Comparison of ENCODE assay signal across 18 cellular contexts in genomic region chr10:102723989-102724388, GRCh38. TPM values are rescaled to one million over a fixed set of nuclear protein-coding genes. Genes with fewer than 3 reads are reported as not detected.
DNase-seq lines count a peak whose midpoint lies in the region; ATAC-seq, FAIRE-seq and TF ChIP-seq lines count a peak whose summit lies in the region.
"Had no signal": no experiment of that assay in that cellular context is flagged by ENCODE, and none has a peak within 500 bp of the region (broad histone marks: within the 10 kb centered on the region; RNA-seq: fewer than 3 reads in every experiment).

No MANE protein-coding gene starts in this region.

- TF ChIP-seq RAD21 in K562 (CRISPR knock-in tag; conservative IDR thresholded peaks at IDR 0.05 in 1 of 2, IDR thresholded peaks at IDR 0.05 in 1 of 2) (no peak), SK-N-SH (IDR thresholded peaks at IDR 0.05; ENCODE audit: low read length) (no peak)

- H3F3A ChIP-seq in neural progenitor cell (ENCODE audit: low read depth) (peaks cover 18% of the 10 kb centered on the region), SK-N-SH (replicated peaks; ENCODE audit: insufficient read depth) (peaks cover 3% of the 10 kb centered on the region)

- no peaks in the 10 kb centered on the region for H3K9me1 ChIP-seq in K562 (ENCODE audit: control insufficient read depth, insufficient read depth, low read length)

- H3K4me3 ChIP-seq in K562 = no peak overlapping the region
- no peak overlapping the region for H3K4me3 ChIP-seq in neural progenitor cell
- H3K4me3 ChIP-seq in SK-N-SH (ENCODE audit: low read depth in 2 of 2, low read length in 1 of 2) = no peak overlapping the region
- H3K4me3 ChIP-seq in transverse colon = no peak overlapping the region
- H3K4me3 ChIP-seq: GM23248 had no signal

- H3K9me3 ChIP-seq in K562 (replicated peaks; ENCODE audit: control insufficient read depth, insufficient read depth, low read depth, low read length) (no peaks in the 10 kb centered on the region), neural progenitor cell (ENCODE audit: low read depth) (no peaks in the 10 kb centered on the region), SK-N-SH (no peaks in the 10 kb centered on the region), transverse colon (no peaks in the 10 kb centered on the region)
- H3K9me3 ChIP-seq: Caco-2 had no signal

- H3K4me2 ChIP-seq in K562 (ENCODE audit: insufficient read depth, low read length) = no peak overlapping the region
- H3K4me2 ChIP-seq in neural progenitor cell = no peak overlapping the region
- no peak overlapping the region for H3K4me2 ChIP-seq in SK-N-SH

- H3K36me3 Mint-ChIP-seq in neural progenitor cell = peaks cover 20% of the 10 kb centered on the region

- H3K27me3 ChIP-seq in K562 (ENCODE audit: control insufficient read depth in 2 of 2, insufficient read depth in 2 of 2, low read length in 2 of 2) = no peaks in the 10 kb centered on the region
- no peaks in the 10 kb centered on the region for H3K27me3 ChIP-seq in neural progenitor cell
- no peaks in the 10 kb centered on the region for H3K27me3 ChIP-seq in SK-N-SH (ENCODE audit: insufficient read depth)
- H3K27me3 ChIP-seq in transverse colon = no peaks in the 10 kb centered on the region

- H2AFZ ChIP-seq in K562 (ENCODE audit: low read depth, low read length) (no peak overlapping the region), neural progenitor cell (replicated peaks) (no peak overlapping the region), SK-N-SH (ENCODE audit: low read depth) (no peak overlapping the region)
- H2AFZ ChIP-seq: GM23248 had no signal

- ATAC-seq in K562 (no peak), left cardiac atrium (no peak)
- ATAC-seq: CD8-positive, alpha-beta T cell; HCT116 had no signal

- H3K36me3 ChIP-seq in K562 (ENCODE audit: control insufficient read depth, insufficient read depth, low read length) = peaks cover 41% of the 10 kb centered on the region
- peaks cover 8% of the 10 kb centered on the region for H3K36me3 ChIP-seq in neural progenitor cell
- peaks cover 0 to 3% of the 10 kb centered on the region in 2 experiments for H3K36me3 ChIP-seq in SK-N-SH (replicated peaks in 1 of 2; ENCODE audit: control insufficient read depth in 1 of 2, insufficient read depth in 2 of 2, low read length in 1 of 2)
- H3K36me3 ChIP-seq in transverse colon = no peaks in the 10 kb centered on the region

- peak overlapping the region; percentile 21 for H3K27ac Mint-ChIP-seq in neural progenitor cell
- H3K27ac Mint-ChIP-seq: CD4-positive, CD25-positive, alpha-beta regulatory T cell; CD8-positive, alpha-beta T cell; HFFc6 had no signal

- peaks cover 24% of the 10 kb centered on the region for H3K79me2 ChIP-seq in K562 (ENCODE audit: control insufficient read depth, insufficient read depth, low read length)
- H3K79me2 ChIP-seq in neural progenitor cell (ENCODE audit: low read depth) = peaks cover 62% of the 10 kb centered on the region
- H3K79me2 ChIP-seq in SK-N-SH (ENCODE audit: insufficient read depth) = peaks cover 16% of the 10 kb centered on the region

- H3K27ac ChIP-seq in C4-2B (peak overlapping the region; percentile 41; the same call in 1 of the 2 replicates), K562 (ENCODE audit: extremely low read depth, low read depth, low read length) (no peak overlapping the region), neural progenitor cell (no peak overlapping the region), SK-N-SH (ENCODE audit: low read depth in 2 of 2, low read length in 1 of 2) (no peak overlapping the region), transverse colon (no peak overlapping the region)
- H3K27ac ChIP-seq: GM23248 had no signal

- TF ChIP-seq EP300 in K562 (IDR thresholded peaks at IDR 0.05; ENCODE audit: low read length) (no peak), SK-N-SH (IDR thresholded peaks at IDR 0.05; ENCODE audit: borderline replicate concordance in 1 of 2, low read depth in 1 of 2, low read length in 1 of 2) (no peak), transverse colon (IDR thresholded peaks at IDR 0.05; ENCODE audit: low read depth) (no peak)

- H3K4me1 Mint-ChIP-seq in neural progenitor cell = peaks cover 13% of the 10 kb centered on the region

- CTCF ChIA-PET in K562 (lab: Yijun Ruan, JAX; ENCODE audit: low intra/inter-chr PET ratio) = no interaction called here
- CTCF ChIA-PET in SK-N-SH (lab: Yijun Ruan, JAX) = no interaction called here

- no peak for FAIRE-seq in K562 (lab: Jason Lieb, UNC)
- FAIRE-seq: GM19239 had no signal

- H3K9me3 Mint-ChIP-seq in neural progenitor cell = no peaks in the 10 kb centered on the region
- H3K9me3 Mint-ChIP-seq: CD8-positive, alpha-beta T cell; HFFc6 had no signal

- in situ Hi-C loops in K562 (cut with MboI) (loop anchor here (5.0 kb wide), 1 partner anchor 178 kb away; no protein-coding TSS in a partner anchor), transverse colon (cut with MboI; ENCODE audit: low pct_ligation_motif_present in 1 of 4, low pct_unique_long_range_greater_than_20kb in 1 of 4, low sequenced_read_pairs in 3 of 4) (loop anchor here in 3 of 4 donors (10.0 kb wide), 2 partner anchors 171 to 181 kb away; no protein-coding TSS in a partner anchor)

- H3K9me2 ChIP-seq in SK-N-SH = no peaks in the 10 kb centered on the region

- TF ChIP-seq CTCF in C4-2B (conservative IDR thresholded peaks at IDR 0.05) = no peak
- no peak for TF ChIP-seq CTCF in K562 (IDR thresholded peaks at IDR 0.05 in 2 of 3, conservative IDR thresholded peaks at IDR 0.05 in 1 of 3; ENCODE audit: insufficient read depth in 2 of 3, low read depth in 1 of 3, low read length in 3 of 3)
- TF ChIP-seq CTCF in neural progenitor cell (IDR thresholded peaks at IDR 0.05) = no peak
- no peak for TF ChIP-seq CTCF in SK-N-SH (IDR thresholded peaks at IDR 0.05)
- TF ChIP-seq CTCF in transverse colon (IDR thresholded peaks at IDR 0.05) = no peak

- H3K4me1 ChIP-seq in K562 (replicated peaks in 1 of 2; ENCODE audit: control insufficient read depth in 2 of 2, insufficient read depth in 2 of 2, low read length in 2 of 2) (peaks cover 0 to 2% of the 10 kb centered on the region in 2 experiments; a peak in 2 of 5 replicates), neural progenitor cell (peaks cover 4% of the 10 kb centered on the region), SK-N-SH (ENCODE audit: control insufficient read depth in 1 of 2, insufficient read depth in 2 of 2, low read depth in 1 of 2, low read length in 1 of 2) (no peaks in the 10 kb centered on the region), transverse colon (no peaks in the 10 kb centered on the region)
- H3K4me1 ChIP-seq: Caco-2 had no signal

- peak overlapping the region; percentile 12 for H3K4me3 Mint-ChIP-seq in neural progenitor cell
- H3K4me3 Mint-ChIP-seq: CD4-positive, CD25-positive, alpha-beta regulatory T cell; CD8-positive, alpha-beta T cell; H9; HFFc6 had no signal

- H3K9ac ChIP-seq in K562 (ENCODE audit: insufficient read depth in 1 of 2, low read depth in 2 of 2, low read length in 2 of 2) (no peak overlapping the region), neural progenitor cell (no peak overlapping the region), SK-N-SH (no peak overlapping the region)
- H3K9ac ChIP-seq: GM23248 had no signal

- DNase-seq in K562 (ENCODE audit: extremely low read depth in 1 of 4, low spot score in 3 of 4) = no peak
- no peak for DNase-seq in neural progenitor cell (ENCODE audit: low spot score)
- DNase-seq in left cardiac atrium = no peak
- DNase-seq in SK-N-SH = no peak
- DNase-seq in transverse colon = no peak
- DNase-seq: 8988T; C1 segment of cervical spinal cord; Caco-2; CD4-positive, CD25-positive, alpha-beta regulatory T cell; CD8-positive, alpha-beta T cell; DMS153; DND-41; GM23248; H9; HFFc6 had no signal

- POLR2A ChIA-PET in K562 (lab: Yijun Ruan, JAX) = no interaction called here
- POLR2A ChIA-PET in SK-N-SH (lab: Yijun Ruan, JAX) = no interaction called here

- no TSS peak for BruUV-seq in K562 (replicated peaks; lab: Mats Ljungman, UMichigan)

- no peaks in the 10 kb centered on the region for H3K27me3 Mint-ChIP-seq in neural progenitor cell (ENCODE audit: insufficient read depth, low read depth)
- H3K27me3 Mint-ChIP-seq: CD4-positive, CD25-positive, alpha-beta regulatory T cell had no signal

- WGBS in K562 (ENCODE audit: insufficient coverage, low coverage, missing lambda C conversion rate) = 98% methylated on average over 4 of the region's 4 CpGs
- 96% methylated on average over 4 of the region's 4 CpGs for WGBS in SK-N-SH (ENCODE audit: low lambda C conversion rate)
- 94 to 100% methylated on average over 4 of the region's 4 CpGs for WGBS in transverse colon (ENCODE audit: low coverage in 1 of 2), 2 donors

- H4K20me1 ChIP-seq in K562 (replicated peaks; ENCODE audit: control insufficient read depth, insufficient read depth, low read length) (no peaks in the 10 kb centered on the region), neural progenitor cell (ENCODE audit: low read depth) (peaks cover 5% of the 10 kb centered on the region), SK-N-SH (ENCODE audit: insufficient read depth) (no peaks in the 10 kb centered on the region)

- intact Hi-C loops in K562 (cut with micrococcal nuclease) (no loop called here), left cardiac atrium (cut with DNase I) (no loop called here), transverse colon (cut with DNase I; ENCODE audit: low total_unique reads) (loop anchor here (2.0 to 10.0 kb wide), 2 partner anchors 111 to 221 kb away; partner anchors contain the start of genes ACTR1A, CYP17A1 and SUFU)

- TF ChIP-seq POLR2A in K562 (conservative IDR thresholded peaks at IDR 0.05) = no peak
- no peak for TF ChIP-seq POLR2A in transverse colon (IDR thresholded peaks at IDR 0.05)

RNA-seq across cellular contexts. Expression of gene SFXN2, which starts 9.6 kb away (rescaled TPM):
- total RNA-seq in K562 (2011; cell fraction: chromatin; rRNA removed; ENCODE audit: low replicate concordance) = 14.9 and 58.6 TPM in 2 replicates
- total RNA-seq in K562 (2011; cell fraction: nucleolus; rRNA removed) = 43.2 and 44.1 TPM in 2 replicates
- total RNA-seq in K562 (2011; cell fraction: nucleoplasm; rRNA removed) = 24.3 and 31.1 TPM in 2 replicates
- 7.3 and 11.4 TPM in 2 replicates for total RNA-seq in K562 (2014; rRNA removed)
- 17.1 and 22.5 TPM in 2 replicates for total RNA-seq in K562 (2014; rRNA removed; fragmentation: Illumina TruSeq; extraction: Trizol)
- 14.6 and 15.7 TPM in 2 replicates for total RNA-seq in K562 (2015; rRNA removed; fragmentation: Illumina TruSeq; extraction: Trizol)
- 20.6 and 23.8 TPM in 2 replicates for total RNA-seq in K562 (2021)
- 10.7 and 14.5 TPM in 2 replicates for polyA plus RNA-seq in K562 (2011; rRNA removed)
- polyA plus RNA-seq in K562 (2011; cell fraction: cytosol; rRNA removed) = 14.2 and 18.2 TPM in 2 replicates
- polyA plus RNA-seq in K562 (2011; cell fraction: nucleus; rRNA removed) = 15.5 and 26.3 TPM in 2 replicates
- 8.3 and 15.5 TPM in 2 replicates for polyA plus RNA-seq in K562 (2012)
- 23.7 and 24.1 TPM in 2 replicates for polyA plus RNA-seq in K562 (2014; fragmentation: Illumina TruSeq; extraction: Trizol)
- 10 to 100 TPM; 12.0 to 20.4 TPM for polyA plus RNA-seq in K562 (2014; fragmentation: Nextera tagmentation; extraction: Ambion mirVana)
- polyA plus RNA-seq in K562 (2014; rRNA removed) = 13.9 and 23.3 TPM in 2 replicates
- polyA minus RNA-seq in K562 (2011; rRNA and poly(A)+ RNA removed) = 12.0 and 24.9 TPM in 2 replicates
- 13.3 and 15.2 TPM in 2 replicates for polyA minus RNA-seq in K562 (2011; cell fraction: cytosol; rRNA and poly(A)+ RNA removed)
- polyA minus RNA-seq in K562 (2011; cell fraction: nucleus; rRNA and poly(A)+ RNA removed) = 20.9 and 24.4 TPM in 2 replicates
- 6.4 and 15.5 TPM in 2 replicates for total RNA-seq in neural progenitor cell (ENCODE audit: low replicate concordance)
- 1 to 10 TPM; 3.2 to 4.0 TPM for total RNA-seq in left cardiac atrium
- 10.2 and 10.6 TPM in 2 replicates for polyA plus RNA-seq in SK-N-SH (2012; rRNA removed)
- 4.6 and 7.4 TPM in 2 replicates for polyA plus RNA-seq in SK-N-SH (2012; cell fraction: cytosol; rRNA removed)
- polyA plus RNA-seq in SK-N-SH (2012; cell fraction: nucleus; rRNA removed) = 26.6 and 27.1 TPM in 2 replicates
- 10 to 100 TPM in 2 of 4 donors, 1 to 10 TPM in 2; 2.1 to 64.9 (median 7.3) TPM for total RNA-seq in transverse colon

RNA-seq across cellular contexts. Expression of gene ARL3, which starts 9.8 kb away (rescaled TPM):
- 2.0 and 2.1 TPM in 2 replicates for total RNA-seq in K562 (2011; cell fraction: chromatin; rRNA removed; ENCODE audit: low replicate concordance)
- 0.83 and 1.7 TPM in 2 replicates for total RNA-seq in K562 (2011; cell fraction: nucleolus; rRNA removed)
- total RNA-seq in K562 (2011; cell fraction: nucleoplasm; rRNA removed) = 2.2 and 2.7 TPM in 2 replicates
- total RNA-seq in K562 (2014; rRNA removed) (2.7 and 2.9 TPM in 2 replicates), K562 (2014; rRNA removed; fragmentation: Illumina TruSeq; extraction: Trizol) (3.5 and 3.8 TPM in 2 replicates), K562 (2015; rRNA removed; fragmentation: Illumina TruSeq; extraction: Trizol) (2.9 and 3.2 TPM in 2 replicates), K562 (2021) (4.2 and 4.6 TPM in 2 replicates), neural progenitor cell (ENCODE audit: low replicate concordance) (20.8 and 29.7 TPM in 2 replicates), left cardiac atrium (10 to 100 TPM; 12.0 to 12.4 TPM), transverse colon (1 to 10 TPM; 2.2 to 3.4 (median 2.8) TPM)
- polyA plus RNA-seq in K562 (2011; rRNA removed) (4.8 and 5.5 TPM in 2 replicates), K562 (2014; fragmentation: Illumina TruSeq; extraction: Trizol) (4.2 and 5.5 TPM in 2 replicates), K562 (2014; fragmentation: Nextera tagmentation; extraction: Ambion mirVana) (1 to 10 TPM; 8.2 to 8.9 TPM), K562 (2014; rRNA removed) (5.1 and 5.2 TPM in 2 replicates), SK-N-SH (2012; rRNA removed) (11.2 and 12.5 TPM in 2 replicates)
- 1.7 and 3.3 TPM in 2 replicates for polyA plus RNA-seq in K562 (2011; cell fraction: cytosol; rRNA removed)
- 1.2 and 2.4 TPM in 2 replicates for polyA plus RNA-seq in K562 (2011; cell fraction: nucleus; rRNA removed)
- 5.7 and 6.9 TPM in 2 replicates for polyA plus RNA-seq in K562 (2012)
- 2.6 and 3.0 TPM in 2 replicates for polyA minus RNA-seq in K562 (2011; rRNA and poly(A)+ RNA removed)
- polyA minus RNA-seq in K562 (2011; cell fraction: cytosol; rRNA and poly(A)+ RNA removed) = 0.46 and 0.76 TPM in 2 replicates
- polyA minus RNA-seq in K562 (2011; cell fraction: nucleus; rRNA and poly(A)+ RNA removed) = 0.40 and 1.2 TPM in 2 replicates
- 15.5 and 18.3 TPM in 2 replicates for polyA plus RNA-seq in SK-N-SH (2012; cell fraction: cytosol; rRNA removed)
- 4.7 and 5.6 TPM in 2 replicates for polyA plus RNA-seq in SK-N-SH (2012; cell fraction: nucleus; rRNA removed)

RNA-seq across cellular contexts. Expression of gene WBP1L, which starts 19.8 kb away (rescaled TPM):
- total RNA-seq in K562 (2011; cell fraction: chromatin; rRNA removed; ENCODE audit: low replicate concordance) = 11.5 and 23.1 TPM in 2 replicates
- total RNA-seq in K562 (2011; cell fraction: nucleolus; rRNA removed) = 19.7 and 23.5 TPM in 2 replicates
- total RNA-seq in K562 (2011; cell fraction: nucleoplasm; rRNA removed) = 22.4 and 23.0 TPM in 2 replicates
- total RNA-seq in K562 (2014; rRNA removed) (11.4 and 15.0 TPM in 2 replicates), K562 (2014; rRNA removed; fragmentation: Illumina TruSeq; extraction: Trizol) (6.6 and 6.7 TPM in 2 replicates), K562 (2015; rRNA removed; fragmentation: Illumina TruSeq; extraction: Trizol) (8.7 and 9.1 TPM in 2 replicates), K562 (2021) (11.8 and 14.4 TPM in 2 replicates), neural progenitor cell (ENCODE audit: low replicate concordance) (21.1 and 29.3 TPM in 2 replicates), left cardiac atrium (10 to 100 TPM; 30.6 to 41.1 TPM), transverse colon (100 to 1,000 TPM in 2 of 4 donors, 10 to 100 TPM in 2; 68.9 to 168 (median 129) TPM)
- polyA plus RNA-seq in K562 (2011; rRNA removed) (11.6 and 12.1 TPM in 2 replicates), K562 (2014; fragmentation: Illumina TruSeq; extraction: Trizol) (11.5 and 12.3 TPM in 2 replicates), K562 (2014; fragmentation: Nextera tagmentation; extraction: Ambion mirVana) (1 to 10 TPM; 3.2 to 5.3 TPM), K562 (2014; rRNA removed) (10.7 and 11.3 TPM in 2 replicates), SK-N-SH (2012; rRNA removed) (22.8 and 29.8 TPM in 2 replicates)
- polyA plus RNA-seq in K562 (2011; cell fraction: cytosol; rRNA removed) = 19.1 and 32.0 TPM in 2 replicates
- 8.0 and 8.9 TPM in 2 replicates for polyA plus RNA-seq in K562 (2011; cell fraction: nucleus; rRNA removed)
- polyA plus RNA-seq in K562 (2012) = 12.0 and 12.3 TPM in 2 replicates
- polyA minus RNA-seq in K562 (2011; rRNA and poly(A)+ RNA removed) = 17.5 and 24.0 TPM in 2 replicates
- 15.7 and 17.7 TPM in 2 replicates for polyA minus RNA-seq in K562 (2011; cell fraction: cytosol; rRNA and poly(A)+ RNA removed)
- polyA minus RNA-seq in K562 (2011; cell fraction: nucleus; rRNA and poly(A)+ RNA removed) = 3.6 and 4.9 TPM in 2 replicates
- 16.7 and 23.9 TPM in 2 replicates for polyA plus RNA-seq in SK-N-SH (2012; cell fraction: cytosol; rRNA removed)
- polyA plus RNA-seq in SK-N-SH (2012; cell fraction: nucleus; rRNA removed) = 11.2 and 13.4 TPM in 2 replicates
